ENCODE assay signal across 14 cellular contexts in genomic region chr5:54021413-54022155, GRCh38.
DNase-seq lines count a peak whose midpoint lies in the region; ATAC-seq, FAIRE-seq and TF ChIP-seq lines count a peak whose summit lies in the region.
"Had no signal": no experiment of that assay in that cellular context is flagged by ENCODE, and none has a peak within 500 bp of the region (broad histone marks: within the 10 kb centered on the region; RNA-seq: fewer than 3 reads in every experiment).

No MANE protein-coding gene starts in this region.

- H3K27me3 ChIP-seq in H9 (ENCODE audit: insufficient read depth, low read length) (no peaks in the 10 kb centered on the region), H1 (replicated peaks in 1 of 4; ENCODE audit: control insufficient read depth in 3 of 4, extremely low read depth in 1 of 4, insufficient read depth in 3 of 4, low read length in 3 of 4) (no peaks in the 10 kb centered on the region), ascending aorta (no peaks in the 10 kb centered on the region)
- H3K27me3 ChIP-seq: esophagus muscularis mucosa, vagina had no signal

- no peaks in the 10 kb centered on the region for H4K20me1 ChIP-seq in H9 (ENCODE audit: control insufficient read depth, insufficient read depth, insufficient read length)
- no peaks in the 10 kb centered on the region for H4K20me1 ChIP-seq in H1 (replicated peaks in 1 of 2; ENCODE audit: control insufficient read depth in 1 of 2, insufficient read depth in 2 of 2, low read length in 2 of 2)

- no peak overlapping the region for H4K5ac ChIP-seq in H9 (ENCODE audit: insufficient read length, low read depth, low read length)
- H4K5ac ChIP-seq in H1 (ENCODE audit: insufficient read length, low read depth, low read length) = no peak overlapping the region

- H3K36me3 ChIP-seq in H1 (ENCODE audit: control insufficient read depth in 2 of 4, insufficient read depth in 4 of 4, low read length in 3 of 4) (no peaks in the 10 kb centered on the region), ascending aorta (no peaks in the 10 kb centered on the region)
- H3K36me3 ChIP-seq: esophagus muscularis mucosa, vagina had no signal

- TF ChIP-seq EP300 in A549 (IDR thresholded peaks at IDR 0.05) = no peak
- TF ChIP-seq EP300 in H1 (IDR thresholded peaks at IDR 0.05; ENCODE audit: borderline replicate concordance in 1 of 2, low read depth in 2 of 2, low read length in 2 of 2) = no peak

- H3K56ac ChIP-seq in H9 (ENCODE audit: insufficient read length, low read depth, low read length) (no peak overlapping the region), H1 (replicated peaks; ENCODE audit: insufficient read length, low read depth, low read length) (no peak overlapping the region)

- H3K27ac ChIP-seq in A549 (peak overlapping the region in 1 of 2 experiments; percentile 40; a peak in 3 of 6 replicates), H9 (ENCODE audit: insufficient read length, low read depth, low read length) (peak overlapping the region; percentile 39), H1 (ENCODE audit: low read depth, low read length) (no peak overlapping the region), ascending aorta (no peak overlapping the region)
- H3K27ac ChIP-seq: esophagus muscularis mucosa, vagina had no signal

- H3K9me3 ChIP-seq in A549 = no peaks in the 10 kb centered on the region
- no peaks in the 10 kb centered on the region for H3K9me3 ChIP-seq in H9 (ENCODE audit: control insufficient read depth, low read depth, low read length)
- H3K9me3 ChIP-seq in H1 (ENCODE audit: insufficient read depth in 2 of 2, low read depth in 1 of 2, low read length in 1 of 2) = no peaks in the 10 kb centered on the region
- H3K9me3 ChIP-seq in ascending aorta = no peaks in the 10 kb centered on the region
- H3K9me3 ChIP-seq: esophagus muscularis mucosa, vagina had no signal

- H3K23ac ChIP-seq in H9 (ENCODE audit: insufficient read length, low read depth, low read length) (no peak overlapping the region), H1 (ENCODE audit: insufficient read length) (no peak overlapping the region)

- H2AK5ac ChIP-seq in H9 (ENCODE audit: insufficient read length, low read length) (no peak overlapping the region), H1 (ENCODE audit: low read depth, low read length) (no peak overlapping the region)

- FAIRE-seq in A549 (lab: Jason Lieb, UNC) = peak; percentile 18
- no peak for FAIRE-seq in H1 (lab: Jason Lieb, UNC)
- no peak for FAIRE-seq in GM12892 (lab: Jason Lieb, UNC)

- H2AFZ ChIP-seq in H9 (ENCODE audit: low read length) (no peak overlapping the region), H1 (ENCODE audit: low read length) (no peak overlapping the region)

- H3K18ac ChIP-seq in H9 (ENCODE audit: insufficient read length, low read depth, low read length) = no peak overlapping the region
- peak overlapping the region; percentile 63; the same call in 1 of the 2 replicates for H3K18ac ChIP-seq in H1 (ENCODE audit: extremely low read depth, low read length)

- peaks cover 2 to 4% (median 3%) of the 10 kb centered on the region in 3 experiments; a peak in 5 of 7 replicates for H3K36me3 Mint-ChIP-seq in H9 (ENCODE audit: insufficient read depth in 1 of 3, low read depth in 3 of 3)

- H3K27me3 Mint-ChIP-seq in H9 (ENCODE audit: low read depth) = no peaks in the 10 kb centered on the region
- H3K27me3 Mint-ChIP-seq: CD4-positive, alpha-beta memory T cell had no signal

- intact Hi-C loops in ascending aorta (cut with DNase I) = no loop called here

- H3K23me2 ChIP-seq in H9 (ENCODE audit: insufficient read length, low read depth, low read length, poor library complexity, severe bottlenecking) (no peaks in the 10 kb centered on the region), H1 (ENCODE audit: low read depth, low read length) (0 out of 2 replicates have a peak, but pooled peaks cover 1% of the 10 kb centered on the region)

- H4K91ac ChIP-seq in H9 (ENCODE audit: insufficient read length, low read depth, low read length) = no peak overlapping the region
- H4K91ac ChIP-seq in H1 (replicated peaks; ENCODE audit: insufficient read length, low read length) = peak overlapping the region; percentile 31

- H2BK12ac ChIP-seq in H9 (ENCODE audit: insufficient read length, low read depth, low read length) = no peak overlapping the region
- H2BK12ac ChIP-seq in H1 (ENCODE audit: low read depth, low read length) = peak overlapping the region; percentile 86; the same call in 1 of the 2 replicates

- no peak overlapping the region for H3K4me3 Mint-ChIP-seq in H9

- peaks cover 0 to 3% of the 10 kb centered on the region in 2 experiments; a peak in 2 of 5 replicates for H3K9me3 Mint-ChIP-seq in H9
- H3K9me3 Mint-ChIP-seq: CD4-positive, alpha-beta memory T cell had no signal

- no peak overlapping the region for H3T11ph ChIP-seq in H9 (ENCODE audit: low read length)

- POLR2A ChIA-PET in A549 (lab: Yijun Ruan, JAX) (no interaction called here), H1 (lab: Charles Lee; ENCODE audit: partially characterized antibody) (interaction anchor here (0.7 to 1.3 kb wide), 2 partner anchors 16 to 23 kb away, joined by 3 read pairs; no protein-coding TSS in a partner anchor)

- no peak for ATAC-seq in A549
- ATAC-seq in GM18861 (IDR thresholded peaks at IDR 0.05; ENCODE audit: unreplicated experiment) = no peak

- DNase-seq in A549 (ENCODE audit: low read depth in 1 of 2, low spot score in 1 of 2) (no peak), H9 (no peak), SKM-1 (lab: John Stamatoyannopoulos, UW; ENCODE audit: unreplicated experiment) (peak; percentile 17), H1 (ENCODE audit: low read depth in 1 of 2, low spot score in 2 of 2) (no peak), GM13976 (ENCODE audit: low spot score) (no peak), ascending aorta (ENCODE audit: low spot score in 2 of 2) (no peak), GM12892 (ENCODE audit: insufficient read length) (no peak)
- DNase-seq: activated T-cell treated with anti-CD3 and anti-CD28 coated beads for 4 hours; CD4-positive, alpha-beta memory T cell; SHP77; stimulated activated CD4-positive, alpha-beta T cell treated with anti-CD3 and anti-CD28 coated beads, Interleukin-4, amount 100 ng/mL, for 24 hours had no signal

- no peak overlapping the region for H2BK5ac ChIP-seq in H9 (ENCODE audit: insufficient read length, low read length)
- peak overlapping the region; percentile 74; the same call in 1 of the 2 replicates for H2BK5ac ChIP-seq in H1 (ENCODE audit: low read depth, low read length)

- H3K79me2 ChIP-seq in H9 (ENCODE audit: insufficient read depth, low read length) = no peaks in the 10 kb centered on the region
- H3K79me2 ChIP-seq in H1 (ENCODE audit: control insufficient read depth in 1 of 2, insufficient read depth in 2 of 2, low read length in 2 of 2) = no peaks in the 10 kb centered on the region; a peak in 1 of 4 replicates

- TF ChIP-seq POLR2A in A549 (IDR thresholded peaks at IDR 0.05; ENCODE audit: low read length) (no peak), H1 (IDR thresholded peaks at IDR 0.05; ENCODE audit: control extremely low read depth in 1 of 2, low read depth in 2 of 2, low read length in 2 of 2) (no peak), GM12892 (IDR thresholded peaks at IDR 0.05; ENCODE audit: low read depth, low read length) (no peak)

- TF ChIP-seq CTCF in A549 (IDR thresholded peaks at IDR 0.05) (no peak), H9 (conservative IDR thresholded peaks at IDR 0.05) (no peak), H1 (IDR thresholded peaks at IDR 0.05; ENCODE audit: control extremely low read depth in 1 of 3, insufficient read depth in 1 of 3, low read depth in 1 of 3, low read length in 3 of 3) (no peak), GM13976 (IDR thresholded peaks at IDR 0.05; ENCODE audit: borderline replicate concordance, control extremely low read depth, extremely low read depth, insufficient read depth, missing control alignments) (no peak), ascending aorta (IDR thresholded peaks at IDR 0.05) (no peak)

- CTCF ChIA-PET in A549 (lab: Yijun Ruan, JAX) = no interaction called here
- CTCF ChIA-PET in H1 (lab: Charles Lee; ENCODE audit: partially characterized antibody) = interaction anchor here (0.6 to 0.9 kb wide), 2 partner anchors 40 to 105 kb away, joined by 3 to 4 read pairs; no protein-coding TSS in a partner anchor

- H3K27ac Mint-ChIP-seq in H9 = peak overlapping the region; percentile 91 to 93 (median 93)

- H3K9ac ChIP-seq in H9 (ENCODE audit: extremely low read depth, insufficient read length, low read length) = no peak overlapping the region
- H3K9ac ChIP-seq in H1 (replicated peaks in 1 of 4; ENCODE audit: extremely low read depth in 1 of 4, low read depth in 3 of 4, low read length in 3 of 4) = no peak overlapping the region

- no peak overlapping the region for H3K4me3 ChIP-seq in A549
- H3K4me3 ChIP-seq in H1 (ENCODE audit: extremely low read depth in 1 of 4, insufficient read depth in 2 of 4, low read depth in 3 of 4, low read length in 4 of 4) = no peak overlapping the region
- H3K4me3 ChIP-seq in ascending aorta = no peak overlapping the region
- H3K4me3 ChIP-seq: esophagus muscularis mucosa, vagina had no signal

- no peak overlapping the region for H3K14ac ChIP-seq in H9 (ENCODE audit: insufficient read depth, low read length)
- H3K14ac ChIP-seq in H1 (ENCODE audit: insufficient read length) = no peak overlapping the region

- H3K4me1 Mint-ChIP-seq in H9 = peaks cover 63 to 69% of the 10 kb centered on the region in 2 experiments

- H2BK15ac ChIP-seq in H9 (ENCODE audit: low read depth, low read length) (no peak overlapping the region), H1 (ENCODE audit: low read length) (no peak overlapping the region)

- H3K4me1 ChIP-seq in A549 = peaks cover 17% of the 10 kb centered on the region; the same call in 2 of the 3 replicates
- H3K4me1 ChIP-seq in H9 (ENCODE audit: insufficient read depth, low read length) = peaks cover 8% of the 10 kb centered on the region; the same call in 1 of the 2 replicates
- H3K4me1 ChIP-seq in H1 (replicated peaks in 1 of 4; ENCODE audit: control insufficient read depth in 3 of 4, insufficient read depth in 4 of 4, low read length in 3 of 4) = peaks cover 4 to 27% (median 15%) of the 10 kb centered on the region in 4 experiments; a peak in 5 of 7 replicates
- H3K4me1 ChIP-seq in ascending aorta = no peaks in the 10 kb centered on the region
- H3K4me1 ChIP-seq: vagina had no signal

- H3K4me2 ChIP-seq in A549 = 0 out of 3 replicates have a peak overlapping the region, but pooled peaks have one; percentile 15
- no peak overlapping the region for H3K4me2 ChIP-seq in H9 (ENCODE audit: insufficient read depth, insufficient read length, low read length)
- 0 out of 4 replicates have a peak overlapping the region, but pooled peaks of 1 of the 2 experiments have one; percentile 32 for H3K4me2 ChIP-seq in H1 (ENCODE audit: insufficient read depth in 1 of 2, low read depth in 2 of 2, low read length in 2 of 2)

- TF ChIP-seq RAD21 in A549 (conservative IDR thresholded peaks at IDR 0.05 in 1 of 2, IDR thresholded peaks at IDR 0.05 in 1 of 2) (no peak), H1 (IDR thresholded peaks at IDR 0.05 in 1 of 2, conservative IDR thresholded peaks at IDR 0.05 in 1 of 2; ENCODE audit: low read depth in 2 of 2, low read length in 2 of 2) (no peak)

- H3K79me1 ChIP-seq in H9 (ENCODE audit: insufficient read depth, low read depth, low read length, poor library complexity, severe bottlenecking) = no peaks in the 10 kb centered on the region
- H3K79me1 ChIP-seq in H1 (ENCODE audit: low read depth, low read length) = no peaks in the 10 kb centered on the region; the same call in 1 of the 2 replicates

- H3K4ac ChIP-seq in H9 (ENCODE audit: low read depth, low read length) (no peak overlapping the region), H1 (replicated peaks; ENCODE audit: insufficient read length, low read depth, low read length) (no peak overlapping the region)

- in situ Hi-C loops in GM13976 (cut with MboI; ENCODE audit: low sequenced_read_pairs, unreplicated experiment) = no loop called here

- WGBS in A549 (ENCODE audit: missing lambda C conversion rate) = 70% methylated on average over 5 of the region's 5 CpGs
- no CpG with 5 or more reads among the region's 5 CpGs for WGBS in H9 (ENCODE audit: extremely low coverage, insufficient read length, low lambda C conversion rate)
- 60% methylated on average over 5 of the region's 5 CpGs; no CpG with 5 or more reads in 1 of the 2 experiments for WGBS in H1 (ENCODE audit: extremely low coverage in 1 of 2, insufficient coverage in 1 of 2, insufficient read length in 1 of 2, insufficient replicate concordance in 2 of 2, low coverage in 1 of 2, low lambda C conversion rate in 2 of 2, missing lambda C conversion rate in 1 of 2), 2 experiments

- no peak overlapping the region for H2BK120ac ChIP-seq in H9 (ENCODE audit: low read depth, low read length, poor library complexity, severe bottlenecking)
- H2BK120ac ChIP-seq in H1 (replicated peaks; ENCODE audit: low read depth, low read length) = no peak overlapping the region

- H4K8ac ChIP-seq in H9 (replicated peaks; ENCODE audit: insufficient read length, low read depth, low read length) = no peak overlapping the region
- no peak overlapping the region for H4K8ac ChIP-seq in H1 (ENCODE audit: extremely low read depth, insufficient read depth, low read length)

- no peak overlapping the region for H2BK20ac ChIP-seq in H9 (ENCODE audit: low read depth, low read length, poor library complexity, severe bottlenecking)
- peak overlapping the region; percentile 27; the same call in 1 of the 2 replicates for H2BK20ac ChIP-seq in H1 (ENCODE audit: low read length)

Comparison
In these comparisons a context has a peak if more than half of its experiments do, and no peak if none do; other contexts are left out.
1. Of the 18 proteins assayed by ChIP-seq in both H1 and A549: peak only in H1: CEBPB; only in A549: none; in both: none; in neither: 17.